Comparison of ENCODE assay signal across 13 cellular contexts in genomic region chr5:133489632-133490031, GRCh38.
DNase-seq lines count a peak whose midpoint lies in the region; ATAC-seq, FAIRE-seq and TF ChIP-seq lines count a peak whose summit lies in the region.
"Had no signal": no experiment of that assay in that cellular context is flagged by ENCODE, and none has a peak within 500 bp of the region (broad histone marks: within the 10 kb centered on the region; RNA-seq: fewer than 3 reads in every experiment).

No MANE protein-coding gene starts in this region.

- H3K4me3 Mint-ChIP-seq in activated CD8-positive, alpha-beta T cell treated with anti-CD3 and anti-CD28 coated beads for 36 hours = no peak overlapping the region

- H4K20me1 ChIP-seq in osteoblast (ENCODE audit: insufficient read depth, low read length) = no peaks in the 10 kb centered on the region

- 0 to 27% (median 12%) methylated on average over 1 of the region's 1 CpG for WGBS in small intestine, 3 donors

- peaks cover 3% of the 10 kb centered on the region for H3K27me3 Mint-ChIP-seq in activated CD8-positive, alpha-beta T cell treated with anti-CD3 and anti-CD28 coated beads for 36 hours

- H3K4me1 Mint-ChIP-seq in activated CD8-positive, alpha-beta T cell treated with anti-CD3 and anti-CD28 coated beads for 36 hours (ENCODE audit: low read depth) = peaks cover 6% of the 10 kb centered on the region

- FAIRE-seq in small intestine (lab: Jason Lieb, UNC) = no peak

- POLR2A ChIA-PET in activated CD8-positive, alpha-beta T cell treated with anti-CD3 and anti-CD28 coated beads for 36 hours (lab: Charles Lee) = no interaction called here

- no peak overlapping the region for H3K27ac Mint-ChIP-seq in activated CD8-positive, alpha-beta T cell treated with anti-CD3 and anti-CD28 coated beads for 36 hours

- no peaks in the 10 kb centered on the region for H3K4me1 ChIP-seq in small intestine (ENCODE audit: control insufficient read depth in 2 of 2, insufficient read depth in 1 of 2, low read depth in 1 of 2, low read length in 1 of 2)
- no peaks in the 10 kb centered on the region for H3K4me1 ChIP-seq in osteoblast (ENCODE audit: insufficient read depth, low read length)
- H3K4me1 ChIP-seq: sigmoid colon had no signal

- H3K36me3 ChIP-seq in small intestine (ENCODE audit: control insufficient read depth in 2 of 2, insufficient read depth in 2 of 2, low read length in 2 of 2) (no peaks in the 10 kb centered on the region), osteoblast (ENCODE audit: insufficient read depth, low read length) (no peaks in the 10 kb centered on the region)
- H3K36me3 ChIP-seq: sigmoid colon had no signal

- H3K27me3 ChIP-seq in small intestine (ENCODE audit: control insufficient read depth in 2 of 2, insufficient read depth in 2 of 2, low read length in 2 of 2) (no peaks in the 10 kb centered on the region), osteoblast (ENCODE audit: insufficient read depth, low read length) (peaks cover 5% of the 10 kb centered on the region)
- H3K27me3 ChIP-seq: sigmoid colon had no signal

- peak; percentile 91 for ATAC-seq in activated CD8-positive, alpha-beta T cell treated with anti-CD3 and anti-CD28 coated beads for 36 hours
- ATAC-seq in GM19328 (IDR thresholded peaks at IDR 0.05; ENCODE audit: unreplicated experiment) (no peak), HG03159 (IDR thresholded peaks at IDR 0.05; ENCODE audit: unreplicated experiment) (no peak)

- H3K36me3 Mint-ChIP-seq in activated CD8-positive, alpha-beta T cell treated with anti-CD3 and anti-CD28 coated beads for 36 hours (ENCODE audit: low read depth) = no peaks in the 10 kb centered on the region

- TF ChIP-seq CTCF in LNCAP (IDR thresholded peaks at IDR 0.05) (peak; percentile 46; the same call in 1 of the 2 replicates), osteoblast (IDR thresholded peaks at IDR 0.05; ENCODE audit: extremely low read depth, low read depth, low read length) (no peak)
- peak; percentile 35 for TF ChIP-seq CTCF in activated CD8-positive, alpha-beta T cell treated with anti-CD3 and anti-CD28 coated beads for 36 hours (IDR thresholded peaks at IDR 0.05)

- DNase-seq in activated CD8-positive, alpha-beta memory T cell treated with anti-CD3 and anti-CD28 coated beads for 24 hours = peak; percentile 43
- DNase-seq in activated CD8-positive, alpha-beta memory T cell treated with anti-CD3 and anti-CD28 coated beads, Interleukin-2, amount 50 U/mL, for 48 hours = no peak
- DNase-seq in activated CD8-positive, alpha-beta T cell treated with anti-CD3 and anti-CD28 coated beads for 36 hours = peak; percentile 57
- DNase-seq in small intestine = peak; percentile 5
- no peak for DNase-seq in osteoblast (ENCODE audit: insufficient read length, low spot score, missing footprints)
- DNase-seq: AML-193, anterior cingulate cortex, NCI-H1105 treated with DMSO at 0.1 percent for 48 hours, sigmoid colon, T-helper 9 cell had no signal

- H3K27ac ChIP-seq in small intestine (ENCODE audit: low read depth in 1 of 2, low read length in 1 of 2) (no peak overlapping the region), osteoblast (ENCODE audit: low read depth, low read length) (no peak overlapping the region)
- H3K27ac ChIP-seq: sigmoid colon had no signal

- H3K4me2 ChIP-seq in osteoblast (ENCODE audit: insufficient read depth, low read length) = no peak overlapping the region

- no peaks in the 10 kb centered on the region for H3K9me3 Mint-ChIP-seq in activated CD8-positive, alpha-beta T cell treated with anti-CD3 and anti-CD28 coated beads for 36 hours

- CTCF ChIA-PET in activated CD8-positive, alpha-beta T cell treated with anti-CD3 and anti-CD28 coated beads for 36 hours (lab: Charles Lee) = interaction anchor here (0.6 to 1.6 kb wide), 5 partner anchors 14 to 380 kb away, joined by 3 to 7 read pairs (median 4); no protein-coding TSS in a partner anchor

- H3K9me3 ChIP-seq in small intestine (ENCODE audit: control insufficient read depth, low read depth) (no peaks in the 10 kb centered on the region), osteoblast (ENCODE audit: low read depth, low read length) (peaks cover 2% of the 10 kb centered on the region)
- H3K9me3 ChIP-seq: sigmoid colon had no signal

- H3K79me2 ChIP-seq in osteoblast (ENCODE audit: insufficient read depth, low read length) = no peaks in the 10 kb centered on the region

- intact Hi-C loops in activated CD8-positive, alpha-beta T cell treated with anti-CD3 and anti-CD28 coated beads for 36 hours (cut with micrococcal nuclease) = no loop called here

- no peak overlapping the region for H2AFZ ChIP-seq in osteoblast (ENCODE audit: low read length)

- no peak overlapping the region for H3K4me3 ChIP-seq in small intestine (ENCODE audit: low read depth in 1 of 2, low read length in 2 of 2)
- H3K4me3 ChIP-seq in osteoblast (ENCODE audit: insufficient read depth, low read length) = no peak overlapping the region
- H3K4me3 ChIP-seq: sigmoid colon had no signal

Comparison
In these comparisons a context has a peak if more than half of its experiments do, and no peak if none do; other contexts are left out.
1. DNase-seq: peak in activated CD8-positive, alpha-beta memory T cell treated with anti-CD3 and anti-CD28 coated beads for 24 hours (single experiment), activated CD8-positive, alpha-beta T cell treated with anti-CD3 and anti-CD28 coated beads for 36 hours (single experiment) and small intestine (single experiment); none in activated CD8-positive, alpha-beta memory T cell treated with anti-CD3 and anti-CD28 coated beads, Interleukin-2, amount 50 U/mL, for 48 hours (single experiment) and osteoblast (single experiment).